Comparison of ENCODE assay signal across 8 cellular contexts in the genomic region with DNA sequence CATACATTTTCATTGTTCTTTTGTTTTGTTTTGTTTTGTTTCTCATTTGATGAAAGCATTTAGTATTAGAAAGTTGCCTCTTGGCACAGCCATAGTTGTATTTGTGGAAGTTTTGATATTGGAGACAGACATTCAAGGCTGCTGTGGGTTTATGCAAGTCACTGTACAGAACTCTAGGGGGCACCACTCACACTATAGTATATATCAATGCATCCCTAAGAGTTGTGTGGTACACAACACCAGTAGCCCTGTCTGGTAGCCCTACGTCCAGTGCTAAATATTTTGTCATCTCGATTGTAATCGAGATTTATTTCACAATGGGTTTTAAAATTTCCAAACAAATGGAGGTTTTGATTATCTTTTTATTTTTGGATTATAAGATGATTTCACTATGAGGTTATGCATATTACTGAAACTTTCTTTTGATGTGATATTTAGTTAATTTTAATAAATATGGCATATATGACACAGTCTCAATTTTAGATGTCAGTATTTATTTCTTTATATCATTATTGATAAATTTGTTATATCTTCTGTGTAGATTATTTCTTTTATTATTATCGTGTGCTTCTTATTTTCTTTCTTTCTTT.
A peak's percentile ranks its signal among the peaks of the same experiment; 100 is the strongest.
DNase-seq lines count a peak whose midpoint lies in the region; ATAC-seq, FAIRE-seq and TF ChIP-seq lines count a peak whose summit lies in the region.

No MANE protein-coding gene starts in this region.

- H3K27me3 ChIP-seq in esophagus muscularis mucosa, result no peaks in the 10 kb centered on the region
- no peaks in the 10 kb centered on the region for H3K27me3 ChIP-seq in pancreas

- TF ChIP-seq CTCF in A549 (IDR thresholded peaks at IDR 0.05) (peak; percentile 70), esophagus muscularis mucosa (IDR thresholded peaks at IDR 0.05) (peak; percentile 34 to 44 (median 38)), pancreas (IDR thresholded peaks at IDR 0.05) (peak in 1 of 4 donors; percentile 25)

- TF ChIP-seq EP300 in A549 (IDR thresholded peaks at IDR 0.05) (no peak), esophagus muscularis mucosa (IDR thresholded peaks at IDR 0.05) (no peak)

- 51% methylated on average over 4 of the region's 4 CpGs for WGBS in A549 (ENCODE audit: missing lambda C conversion rate)
- 75% methylated on average over 4 of the region's 4 CpGs for WGBS in esophagus muscularis mucosa
- WGBS in pancreas, 2 donors, result 71 to 82% methylated on average over 4 of the region's 4 CpGs

- no peak overlapping the region for H3K4me2 ChIP-seq in A549

- DNase-seq in A549 (ENCODE audit: low read depth in 1 of 2, low spot score in 1 of 2), result peak; percentile 60 to 73
- peak; percentile 75 for DNase-seq in ELR (ENCODE audit: low read depth)
- DNase-seq in H4 (ENCODE audit: low spot score), result peak; percentile 61
- peak; percentile 81 to 91 for DNase-seq in Kasumi-1 (lab: John Stamatoyannopoulos, UW)
- DNase-seq in SIG-M5 treated with dmso at 0.1 percent for 504 hours (lab: John Stamatoyannopoulos, UW; ENCODE audit: unreplicated experiment), result peak; percentile 86
- no peak for DNase-seq in esophagus muscularis mucosa (ENCODE audit: extremely low spot score)
- DNase-seq in pancreas, result no peak
- no peak for DNase-seq in NCI-H146 treated with DMSO at 0.1 percent for 48 hours (lab: John Stamatoyannopoulos, UW; ENCODE audit: unreplicated experiment)

- intact Hi-C loops in esophagus muscularis mucosa (cut with DNase I), result no loop called here
- intact Hi-C loops in pancreas (cut with DNase I), result no loop called here

- H3K36me3 ChIP-seq in esophagus muscularis mucosa, result no peaks in the 10 kb centered on the region
- peaks cover 0 to 6% (median 0%) of the 10 kb centered on the region in 3 donors for H3K36me3 ChIP-seq in pancreas

- ATAC-seq in A549, result peak; percentile 77 to 94; a peak in 5 of 6 replicates
- peak in 3 of 4 donors; percentile 61 to 74 (median 70) for ATAC-seq in pancreas

- CTCF ChIA-PET in A549 (lab: Yijun Ruan, JAX), result interaction anchor here (0.7 to 1.7 kb wide), 9 partner anchors 10 to 351 kb away, joined by 3 to 6 read pairs (median 3); no protein-coding TSS in a partner anchor

- peak; percentile 70 for TF ChIP-seq RAD21 in A549 (conservative IDR thresholded peaks at IDR 0.05 in 1 of 2, IDR thresholded peaks at IDR 0.05 in 1 of 2)

- no peak for FAIRE-seq in A549 (lab: Jason Lieb, UNC)
- peak; percentile 45 for FAIRE-seq in pancreas (lab: Jason Lieb, UNC)

- no peaks in the 10 kb centered on the region for H3K4me1 ChIP-seq in A549
- no peaks in the 10 kb centered on the region for H3K4me1 ChIP-seq in esophagus muscularis mucosa
- H3K4me1 ChIP-seq in pancreas, result peaks cover 11 to 15% (median 12%) of the 10 kb centered on the region in 3 donors

- H3K27ac ChIP-seq in A549 (no peak overlapping the region), esophagus muscularis mucosa (replicated peaks in 1 of 4) (no peak overlapping the region), pancreas (no peak overlapping the region)

- no peak for TF ChIP-seq POLR2A in A549 (IDR thresholded peaks at IDR 0.05; ENCODE audit: low read length)
- TF ChIP-seq POLR2A in esophagus muscularis mucosa (IDR thresholded peaks at IDR 0.05; ENCODE audit: low read depth), result no peak

- H3K9me3 ChIP-seq in A549, result no peaks in the 10 kb centered on the region
- H3K9me3 ChIP-seq in esophagus muscularis mucosa, result no peaks in the 10 kb centered on the region
- no peaks in the 10 kb centered on the region for H3K9me3 ChIP-seq in pancreas

- POLR2A ChIA-PET in A549 (lab: Yijun Ruan, JAX), result no interaction called here

- no peak overlapping the region for H3K4me3 ChIP-seq in A549
- H3K4me3 ChIP-seq in esophagus muscularis mucosa, result no peak overlapping the region
- no peak overlapping the region for H3K4me3 ChIP-seq in pancreas

TF ChIP-seq in A549, 52 proteins besides CTCF, POLR2A, EP300 and RAD21:
- TF ChIP-seq SMC3 (IDR thresholded peaks at IDR 0.05) (peak; percentile 67), NFE2L2 (conservative IDR thresholded peaks at IDR 0.05; ENCODE audit: low read length) (0 out of 2 replicates have a peak, but pooled peaks have one; percentile 39), HOXA7 (CRISPR knock-in tag; IDR thresholded peaks at IDR 0.05) (no peak)
- TF ChIP-seq, protein P1, sequence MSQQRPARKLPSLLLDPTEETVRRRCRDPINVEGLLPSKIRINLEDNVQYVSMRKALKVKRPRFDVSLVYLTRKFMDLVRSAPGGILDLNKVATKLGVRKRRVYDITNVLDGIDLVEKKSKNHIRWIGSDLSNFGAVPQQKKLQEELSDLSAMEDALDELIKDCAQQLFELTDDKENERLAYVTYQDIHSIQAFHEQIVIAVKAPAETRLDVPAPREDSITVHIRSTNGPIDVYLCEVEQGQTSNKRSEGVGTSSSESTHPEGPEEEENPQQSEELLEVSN (IDR thresholded peaks at IDR 0.05; ENCODE audit: borderline replicate concordance, low read depth), result no peak

Comparison
In these comparisons a context has a peak if more than half of its experiments do, and no peak if none do; other contexts are left out.
1. DNase-seq: peak in A549 (2 of 2), ELR (single experiment), H4 (single experiment), Kasumi-1 (2 of 2) and SIG-M5 treated with dmso at 0.1 percent for 504 hours (single experiment); none in esophagus muscularis mucosa (single experiment), pancreas (0 of 6) and NCI-H146 treated with DMSO at 0.1 percent for 48 hours (single experiment).